In the genomic region with DNA sequence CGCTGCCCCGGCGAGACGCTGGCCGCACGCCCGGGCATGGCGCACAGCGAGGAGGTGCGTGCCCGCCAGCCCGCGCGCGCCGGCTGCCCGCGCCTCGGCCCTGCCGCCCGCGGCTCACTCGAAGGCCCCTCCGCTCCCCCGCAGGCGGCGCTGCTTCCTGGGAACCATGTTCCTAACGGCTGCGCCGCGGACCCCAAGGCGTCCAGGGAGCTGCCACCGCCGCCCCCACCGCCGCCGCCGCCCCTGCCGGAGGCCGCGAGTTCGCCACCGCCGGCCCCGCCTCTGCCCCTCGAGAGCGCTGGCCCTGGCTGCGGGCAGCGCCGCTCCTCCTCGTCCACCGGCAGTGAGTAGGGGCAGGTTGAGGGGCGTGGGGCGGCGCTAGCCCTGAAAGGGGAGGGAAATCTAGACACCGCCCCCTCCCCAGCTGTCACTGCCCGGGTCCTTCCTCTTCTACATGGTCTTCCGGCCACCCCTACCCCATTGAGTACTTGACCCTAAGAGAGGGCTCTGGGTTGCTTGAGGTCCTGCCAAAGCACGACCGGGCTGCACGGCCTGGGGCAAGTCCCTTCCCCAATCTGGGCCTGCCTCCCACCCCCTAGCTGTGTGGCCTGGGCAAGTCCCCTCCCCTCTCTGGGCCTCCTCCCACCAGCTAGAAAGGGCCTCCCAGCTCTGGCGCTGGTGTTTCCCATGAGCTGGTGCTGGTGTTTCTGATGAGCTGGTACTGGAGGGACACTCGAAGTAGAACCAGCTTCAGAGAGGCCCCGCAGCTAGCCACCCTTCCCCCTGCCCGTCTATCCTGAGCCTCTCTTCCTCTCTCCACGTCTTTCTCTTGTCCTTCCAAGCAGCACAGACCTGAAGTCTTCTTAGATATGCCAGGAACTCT, we compare ENCODE assay signal across 8 cellular contexts. TPM values are rescaled to one million over a fixed set of nuclear protein-coding genes. Genes with fewer than 3 reads are reported as not detected.
DNase-seq lines count a peak whose midpoint lies in the region; ATAC-seq and TF ChIP-seq lines count a peak whose summit lies in the region.

No MANE protein-coding gene starts in this region.

- DNase-seq in Right ventricle myocardium superior (no peak), cardiac septum (ENCODE audit: low spot score) (no peak), immature natural killer cell (no peak), vagina (ENCODE audit: extremely low spot score in 2 of 2) (no peak), DMS153 treated with DMSO at 0.1 percent for 48 hours (lab: John Stamatoyannopoulos, UW; ENCODE audit: unreplicated experiment) (no peak), UCSD-AML1 (lab: John Stamatoyannopoulos, UW; ENCODE audit: unreplicated experiment) (no peak), NCI-H345 treated with DMSO at 0.1 percent for 48 hours (lab: John Stamatoyannopoulos, UW; ENCODE audit: unreplicated experiment) (no peak)
- DNase-seq in activated CD8-positive, alpha-beta T cell treated with anti-CD3 and anti-CD28 coated beads for 36 hours, result peak; percentile 45

- peak overlapping the region; percentile 11 to 32 for H3K4me3 ChIP-seq in vagina

- H3K4me3 Mint-ChIP-seq in activated CD8-positive, alpha-beta T cell treated with anti-CD3 and anti-CD28 coated beads for 36 hours, result peak overlapping the region; percentile 32
- H3K4me3 Mint-ChIP-seq in immature natural killer cell, result peak overlapping the region in 4 of 5 donors; percentile 9 to 44 (median 33)

- H3K27me3 ChIP-seq in vagina, result peaks cover 6% of the 10 kb centered on the region

- H3K27ac Mint-ChIP-seq in activated CD8-positive, alpha-beta T cell treated with anti-CD3 and anti-CD28 coated beads for 36 hours, result no peak overlapping the region
- no peak overlapping the region for H3K27ac Mint-ChIP-seq in immature natural killer cell

- POLR2A ChIA-PET in activated CD8-positive, alpha-beta T cell treated with anti-CD3 and anti-CD28 coated beads for 36 hours (lab: Charles Lee), result interaction anchor here (0.8 kb wide), 1 partner anchor 14 kb away, joined by 5 read pairs; no protein-coding TSS in a partner anchor

- H3K36me3 Mint-ChIP-seq in activated CD8-positive, alpha-beta T cell treated with anti-CD3 and anti-CD28 coated beads for 36 hours (ENCODE audit: low read depth), result no peaks in the 10 kb centered on the region
- no peaks in the 10 kb centered on the region for H3K36me3 Mint-ChIP-seq in immature natural killer cell

- H3K4me1 Mint-ChIP-seq in activated CD8-positive, alpha-beta T cell treated with anti-CD3 and anti-CD28 coated beads for 36 hours (ENCODE audit: low read depth), result peaks cover 29% of the 10 kb centered on the region
- H3K4me1 Mint-ChIP-seq in immature natural killer cell, result peaks cover 0 to 7% of the 10 kb centered on the region in 2 donors

- H3K27me3 Mint-ChIP-seq in activated CD8-positive, alpha-beta T cell treated with anti-CD3 and anti-CD28 coated beads for 36 hours, result peaks cover 62% of the 10 kb centered on the region
- H3K27me3 Mint-ChIP-seq in immature natural killer cell (ENCODE audit: low read depth in 3 of 3), result peaks cover 17 to 28% (median 22%) of the 10 kb centered on the region in 3 donors

- peaks cover 18% of the 10 kb centered on the region for H3K4me1 ChIP-seq in vagina

- H3K27ac ChIP-seq in vagina, result no peak overlapping the region

- H3K9me3 Mint-ChIP-seq in activated CD8-positive, alpha-beta T cell treated with anti-CD3 and anti-CD28 coated beads for 36 hours, result no peaks in the 10 kb centered on the region
- H3K9me3 Mint-ChIP-seq in immature natural killer cell, result peaks cover 0 to 4% (median 0%) of the 10 kb centered on the region in 6 donors

- no peaks in the 10 kb centered on the region for H3K36me3 ChIP-seq in vagina

- TF ChIP-seq POLR2A in vagina (IDR thresholded peaks at IDR 0.05), result no peak

- TF ChIP-seq CTCF in activated CD8-positive, alpha-beta T cell treated with anti-CD3 and anti-CD28 coated beads for 36 hours (IDR thresholded peaks at IDR 0.05), result no peak
- TF ChIP-seq CTCF in vagina (IDR thresholded peaks at IDR 0.05), result no peak

- no peaks in the 10 kb centered on the region for H3K9me3 ChIP-seq in vagina

- intact Hi-C loops in Right ventricle myocardium superior (cut with DNase I) (no loop called here), cardiac septum (cut with DNase I) (no loop called here), vagina (cut with DNase I) (no loop called here)
- intact Hi-C loops in activated CD8-positive, alpha-beta T cell treated with anti-CD3 and anti-CD28 coated beads for 36 hours (cut with micrococcal nuclease), result no loop called here

- peak; percentile 74 for ATAC-seq in Right ventricle myocardium superior (ENCODE audit: poor library complexity)
- peak; percentile 54 for ATAC-seq in activated CD8-positive, alpha-beta T cell treated with anti-CD3 and anti-CD28 coated beads for 36 hours

- CTCF ChIA-PET in activated CD8-positive, alpha-beta T cell treated with anti-CD3 and anti-CD28 coated beads for 36 hours (lab: Charles Lee), result interaction anchor here (0.7 to 5.6 kb wide), 13 partner anchors 8 to 105 kb away, joined by 3 to 33 read pairs (median 3); no protein-coding TSS in a partner anchor

RNA-seq across cellular contexts. Expression of gene TNFRSF25, which starts 17.0 kb away (rescaled TPM):
- total RNA-seq in Right ventricle myocardium superior (13.7 TPM), cardiac septum (8.5 TPM), vagina (32.7 TPM)
- total RNA-seq in activated CD8-positive, alpha-beta T cell treated with anti-CD3 and anti-CD28 coated beads for 36 hours, result 10 to 100 TPM; 55.8 to 57.8 TPM
- polyA plus RNA-seq in immature natural killer cell, result 10 to 100 TPM in 1 of 3 donors, 1 to 10 TPM in 2; 3.1 to 15.3 (median 9.8) TPM

RNA-seq across cellular contexts. Expression of gene ESPN, which starts 24.4 kb away (rescaled TPM):
- total RNA-seq in Right ventricle myocardium superior, result 0.56 TPM
- total RNA-seq in cardiac septum, result 0.32 TPM
- total RNA-seq in activated CD8-positive, alpha-beta T cell treated with anti-CD3 and anti-CD28 coated beads for 36 hours, result under 1 TPM; 0.83 to 0.99 TPM
- polyA plus RNA-seq in immature natural killer cell, result not detected
- 77.1 TPM for total RNA-seq in vagina

RNA-seq across cellular contexts. Expression of gene HES2, which starts 29.3 kb away (rescaled TPM):
- total RNA-seq in Right ventricle myocardium superior, result not detected
- not detected for total RNA-seq in cardiac septum
- total RNA-seq in activated CD8-positive, alpha-beta T cell treated with anti-CD3 and anti-CD28 coated beads for 36 hours, result under 1 TPM in 1 of 2 experiments, not detected in 1; 0.29 TPM
- not detected for polyA plus RNA-seq in immature natural killer cell
- total RNA-seq in vagina, result 44.7 TPM

RNA-seq across cellular contexts. Expression of gene PLEKHG5, which starts 42.5 kb away (rescaled TPM):
- 16.8 TPM for total RNA-seq in Right ventricle myocardium superior
- total RNA-seq in cardiac septum, result 14.9 TPM
- 1 to 10 TPM; 1.7 to 1.8 TPM for total RNA-seq in activated CD8-positive, alpha-beta T cell treated with anti-CD3 and anti-CD28 coated beads for 36 hours
- under 1 TPM in 1 of 3 donors, not detected in 2; 0.08 TPM for polyA plus RNA-seq in immature natural killer cell
- 17.2 TPM for total RNA-seq in vagina

RNA-seq across cellular contexts. Expression of gene ACOT7, which starts 55.4 kb away (rescaled TPM):
- total RNA-seq in Right ventricle myocardium superior (8.5 TPM), cardiac septum (13.8 TPM), vagina (38.8 TPM)
- 10 to 100 TPM; 80.4 to 86.7 TPM for total RNA-seq in activated CD8-positive, alpha-beta T cell treated with anti-CD3 and anti-CD28 coated beads for 36 hours
- polyA plus RNA-seq in immature natural killer cell, result 10 to 100 TPM; 26.7 to 31.2 (median 28.9) TPM

Comparison
In these comparisons a context has a peak if more than half of its experiments do, and no peak if none do; other contexts are left out.
1. RNA of gene ESPN, which starts 24.4 kb away (total RNA-seq): 77.1 TPM in vagina (single experiment); 0.83 to 0.99 TPM in activated CD8-positive, alpha-beta T cell treated with anti-CD3 and anti-CD28 coated beads for 36 hours, 0.56 TPM in Right ventricle myocardium superior (single experiment) and 0.32 TPM in cardiac septum (single experiment); every median in the first group is over 10 times any median in the second.
2. RNA of gene HES2, which starts 29.3 kb away (total RNA-seq): 44.7 TPM in vagina (single experiment); 0.29 TPM in activated CD8-positive, alpha-beta T cell treated with anti-CD3 and anti-CD28 coated beads for 36 hours, not detected in cardiac septum (single experiment) and not detected in Right ventricle myocardium superior (single experiment); every median in the first group is over 10 times any median in the second.